Comparison of ENCODE assay signal across 14 cellular contexts in genomic region chr19:37333457-37333856, GRCh38. TPM values are rescaled to one million over a fixed set of nuclear protein-coding genes. Genes with fewer than 3 reads are reported as not detected.
A peak's percentile ranks its signal among the peaks of the same experiment; 100 is the strongest.
DNase-seq lines count a peak whose midpoint lies in the region; ATAC-seq and TF ChIP-seq lines count a peak whose summit lies in the region.
"Had no signal": no experiment of that assay in that cellular context is flagged by ENCODE, and none has a peak within 500 bp of the region (broad histone marks: within the 10 kb centered on the region; RNA-seq: fewer than 3 reads in every experiment).

No MANE protein-coding gene starts in this region.

- peaks cover 0 to 44% (median 23%) of the 10 kb centered on the region in 12 donors for H3K4me1 ChIP-seq in heart left ventricle
- H3K4me1 ChIP-seq: prostate gland had no signal

- no peaks in the 10 kb centered on the region for H3K9me3 Mint-ChIP-seq in activated B cell treated with CpG ODN at 0.5 μM for 24 hours
- peaks cover 3% of the 10 kb centered on the region for H3K9me3 Mint-ChIP-seq in glutamatergic neuron (ENCODE audit: unreplicated experiment)

- no peaks in the 10 kb centered on the region for H3K27me3 Mint-ChIP-seq in activated B cell treated with CpG ODN at 0.5 μM for 24 hours
- peaks cover 1% of the 10 kb centered on the region for H3K27me3 Mint-ChIP-seq in glutamatergic neuron (ENCODE audit: unreplicated experiment)
- H3K27me3 Mint-ChIP-seq: B cell had no signal

- H3K27ac ChIP-seq in heart left ventricle: peak overlapping the region in 8 of 12 donors; percentile 5 to 93 (median 87)

- peak overlapping the region in 5 of 12 donors; percentile 64 to 99 (median 87) for H3K4me3 ChIP-seq in heart left ventricle

- WGBS in heart left ventricle, 4 donors: 28 to 50% (median 37%) methylated on average over 1 of the region's 1 CpG

- CTCF ChIA-PET in activated B cell treated with CpG ODN at 0.5 μM for 24 hours (lab: Charles Lee): no interaction called here

- H3K27ac Mint-ChIP-seq in activated B cell treated with CpG ODN at 0.5 μM for 24 hours: no peak overlapping the region
- no peak overlapping the region for H3K27ac Mint-ChIP-seq in glutamatergic neuron (ENCODE audit: unreplicated experiment)

- intact Hi-C loops in heart left ventricle (cut with DNase I) (loop anchor here in 2 of 10 donors (5.0 to 10.0 kb wide), 3 partner anchors 119 to 134 kb away; partner anchors contain the start of genes ZNF569 (in 2 of the 2), ZNF570 (in 2 of the 2), ZNF383 (in 1 of the 2) and ZNF585B (in 1 of the 2)), Right ventricle myocardium superior (cut with DNase I) (no loop called here), activated B cell treated with CpG ODN at 0.5 μM for 24 hours (cut with micrococcal nuclease) (no loop called here)

- H3K27me3 ChIP-seq in heart left ventricle: no peaks in the 10 kb centered on the region

- TF ChIP-seq CTCF in heart left ventricle (IDR thresholded peaks at IDR 0.05) (no peak), activated B cell treated with CpG ODN at 0.5 μM for 24 hours (IDR thresholded peaks at IDR 0.05) (no peak), glutamatergic neuron (IDR thresholded peaks at IDR 0.05; ENCODE audit: partially characterized antibody, unreplicated experiment) (no peak)

- H3K4me1 Mint-ChIP-seq in activated B cell treated with CpG ODN at 0.5 μM for 24 hours (peaks cover 28% of the 10 kb centered on the region), glutamatergic neuron (ENCODE audit: low read depth, unreplicated experiment) (peaks cover 5% of the 10 kb centered on the region)

- peak overlapping the region; percentile 56 for H3K4me3 Mint-ChIP-seq in activated B cell treated with CpG ODN at 0.5 μM for 24 hours
- peak overlapping the region; percentile 98 for H3K4me3 Mint-ChIP-seq in glutamatergic neuron (ENCODE audit: unreplicated experiment)

- H3K9me3 ChIP-seq in heart left ventricle: no peaks in the 10 kb centered on the region
- H3K9me3 ChIP-seq: prostate gland had no signal

- TF ChIP-seq POLR2A in heart left ventricle (IDR thresholded peaks at IDR 0.05): no peak

- POLR2A ChIA-PET in activated B cell treated with CpG ODN at 0.5 μM for 24 hours (lab: Charles Lee): interaction anchor here (0.9 kb wide), 1 partner anchor 134 kb away, joined by 4 read pairs; the partner anchor contains the start of gene ZNF569

- peaks cover 59% of the 10 kb centered on the region for H3K36me3 Mint-ChIP-seq in activated B cell treated with CpG ODN at 0.5 μM for 24 hours (ENCODE audit: low read depth)
- H3K36me3 Mint-ChIP-seq in glutamatergic neuron (ENCODE audit: unreplicated experiment): peaks cover 16% of the 10 kb centered on the region

- peaks cover 0 to 28% (median 18%) of the 10 kb centered on the region in 9 donors for H3K36me3 ChIP-seq in heart left ventricle

- ATAC-seq in heart left ventricle (no peak), Right ventricle myocardium superior (ENCODE audit: poor library complexity) (no peak), activated B cell treated with CpG ODN at 0.5 μM for 24 hours (ENCODE audit: low read depth) (no peak)

- DNase-seq in heart left ventricle (no peak), Right ventricle myocardium superior (no peak), activated B cell treated with CpG ODN at 0.5 μM for 24 hours (no peak), glutamatergic neuron (no peak), stromal cell of bone marrow (ENCODE audit: low read depth) (peak; percentile 40), cerebellar nuclear complex (lab: John Stamatoyannopoulos, UW) (no peak), NCI-H82 (lab: John Stamatoyannopoulos, UW) (no peak), HPDE6-E6E7 (ENCODE audit: extremely low spot score) (no peak)
- DNase-seq: NCI-H1694; SIG-M5; stimulated activated CD4-positive, alpha-beta T cell treated with anti-CD3 and anti-CD28 coated beads, Interleukin-2, amount 100 ng/mL, for 24 hours; stimulated activated naive CD4-positive, alpha-beta T cell had no signal

RNA-seq across cellular contexts. Expression of gene ZNF527, which starts 37.4 kb away (rescaled TPM):
- total RNA-seq in heart left ventricle: 1 to 10 TPM; 3.9 to 9.3 (median 6.1) TPM
- 1 to 10 TPM; 4.0 to 5.3 TPM for polyA plus RNA-seq in heart left ventricle
- 7.2 TPM for total RNA-seq in Right ventricle myocardium superior
- 6.3 and 8.1 TPM in 2 replicates for total RNA-seq in activated B cell treated with CpG ODN at 0.5 μM for 24 hours
- 11.6 TPM for total RNA-seq in glutamatergic neuron (ENCODE audit: unreplicated experiment)
